13 cellular contexts compared by ENCODE assay signal in the genomic region with DNA sequence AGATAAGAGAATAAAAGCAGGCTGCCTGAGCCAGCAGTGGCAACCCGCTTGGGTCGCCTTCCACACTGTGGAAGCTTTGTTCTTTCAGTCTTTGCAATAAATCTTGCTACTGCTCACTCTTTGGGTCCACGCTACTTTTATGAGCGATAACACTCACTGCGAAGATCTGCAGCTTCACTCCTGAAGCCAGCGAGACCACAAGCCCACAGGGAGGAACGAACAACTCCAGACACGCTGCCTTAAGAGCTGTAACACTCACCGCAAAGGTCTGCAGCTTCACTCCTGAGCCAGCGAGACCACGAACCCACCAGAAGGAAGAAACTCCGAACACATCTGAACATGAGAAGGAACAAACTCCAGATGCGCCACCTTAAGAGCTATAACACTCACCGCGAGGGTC. TPM values are rescaled to one million over a fixed set of nuclear protein-coding genes. Genes with fewer than 3 reads are reported as not detected.
DNase-seq lines count a peak whose midpoint lies in the region; ATAC-seq, FAIRE-seq and TF ChIP-seq lines count a peak whose summit lies in the region.
"Not testable (repeated sequence)": the region's sequence is repeated elsewhere in the genome, so short reads cannot be mapped to it uniquely, and the experiment has no call there.
"Had no signal": no experiment of that assay in that cellular context is flagged by ENCODE, and none has a peak within 500 bp of the region (broad histone marks: within the 10 kb centered on the region; RNA-seq: fewer than 3 reads in every experiment).

No MANE protein-coding gene starts in this region.

- FAIRE-seq in K562 (lab: Jason Lieb, UNC): not testable (repeated sequence)

- H3K36me3 ChIP-seq in K562 (ENCODE audit: control insufficient read depth, insufficient read depth, low read length): not testable (repeated sequence)

- ATAC-seq in T-cell (replicated peaks in 1 of 4); activated CD8-positive, alpha-beta T cell treated with anti-CD3 and anti-CD28 coated beads, Interleukin-2, amount 10 ng/mL, durations not matched to agents 7 days and 5 days; K562; natural killer cell; stimulated activated naive CD8-positive, alpha-beta T cell treated with anti-CD3 and anti-CD28 coated beads, Interleukin-15, amount 100 ng/mL, for 72 hours: not testable (repeated sequence)

- not testable (repeated sequence) for H3K36me3 Mint-ChIP-seq in T-cell; activated CD8-positive, alpha-beta T cell treated with anti-CD3 and anti-CD28 coated beads, Interleukin-2, amount 10 ng/mL, durations not matched to agents 7 days and 5 days (ENCODE audit: low read depth); activated naive CD8-positive, alpha-beta T cell treated with anti-CD3 and anti-CD28 coated beads for 36 hours; natural killer cell

- not testable (repeated sequence) for H3K9me1 ChIP-seq in K562 (ENCODE audit: control insufficient read depth, insufficient read depth, low read length)

- not testable (repeated sequence) for H4K20me1 ChIP-seq in K562 (replicated peaks; ENCODE audit: control insufficient read depth, insufficient read depth, low read length)

- H3K4me3 Mint-ChIP-seq in T-cell (peak overlapping the region in 2 of 3 donors; percentile 5 to 50), natural killer cell (peak overlapping the region; percentile 49)
- H3K4me3 Mint-ChIP-seq in activated CD8-positive, alpha-beta T cell treated with anti-CD3 and anti-CD28 coated beads, Interleukin-2, amount 10 ng/mL, durations not matched to agents 7 days and 5 days: peak overlapping the region; percentile 18
- peak overlapping the region; percentile 36 for H3K4me3 Mint-ChIP-seq in activated naive CD8-positive, alpha-beta T cell treated with anti-CD3 and anti-CD28 coated beads for 36 hours
- peak overlapping the region; percentile 36 to 53 for H3K4me3 Mint-ChIP-seq in stimulated activated naive CD8-positive, alpha-beta T cell treated with anti-CD3 and anti-CD28 coated beads, Interleukin-15, amount 100 ng/mL, for 72 hours

- not testable (repeated sequence) for H3K4me1 ChIP-seq in K562 (replicated peaks in 1 of 2; ENCODE audit: control insufficient read depth in 2 of 2, insufficient read depth in 2 of 2, low read length in 2 of 2)

- H3K9ac ChIP-seq in K562 (ENCODE audit: insufficient read depth in 1 of 2, low read depth in 2 of 2, low read length in 2 of 2): not testable (repeated sequence)

- in situ Hi-C loops in K562 (cut with MboI): not testable (repeated sequence)

- H3K27ac ChIP-seq in HL-60 (replicated peaks): peak overlapping the region; percentile 45
- H3K27ac ChIP-seq in K562 (ENCODE audit: extremely low read depth, low read depth, low read length): not testable (repeated sequence)

- peak overlapping the region in 1 of 2 donors; percentile 50 for H3K27ac Mint-ChIP-seq in T-cell
- not testable (repeated sequence) for H3K27ac Mint-ChIP-seq in activated CD8-positive, alpha-beta T cell treated with anti-CD3 and anti-CD28 coated beads, Interleukin-2, amount 10 ng/mL, durations not matched to agents 7 days and 5 days; activated naive CD8-positive, alpha-beta T cell treated with anti-CD3 and anti-CD28 coated beads for 36 hours; natural killer cell
- peak overlapping the region in 1 of 2 donors; percentile 61 for H3K27ac Mint-ChIP-seq in stimulated activated naive CD8-positive, alpha-beta T cell treated with anti-CD3 and anti-CD28 coated beads, Interleukin-15, amount 100 ng/mL, for 72 hours

- CTCF ChIA-PET in T-cell (lab: Charles Lee); K562 (lab: Yijun Ruan, JAX; ENCODE audit: low intra/inter-chr PET ratio): not testable (repeated sequence)
- CTCF ChIA-PET in activated CD8-positive, alpha-beta T cell treated with anti-CD3 and anti-CD28 coated beads, Interleukin-2, amount 10 ng/mL, durations not matched to agents 7 days and 5 days (lab: Charles Lee): interaction anchor here (1.0 kb wide), 1 partner anchor 23 kb away, joined by 3 read pairs; no protein-coding TSS in a partner anchor

- not testable (repeated sequence) for H3K4me3 ChIP-seq in HL-60 (replicated peaks; ENCODE audit: insufficient read depth, low read length); K562

- intact Hi-C loops in K562 (cut with micrococcal nuclease); natural killer cell (cut with micrococcal nuclease): not testable (repeated sequence)

- POLR2A ChIA-PET in T-cell (lab: Charles Lee); activated CD8-positive, alpha-beta T cell treated with anti-CD3 and anti-CD28 coated beads, Interleukin-2, amount 10 ng/mL, durations not matched to agents 7 days and 5 days (lab: Charles Lee); K562 (lab: Yijun Ruan, JAX): not testable (repeated sequence)

- H3K79me2 ChIP-seq in K562 (ENCODE audit: control insufficient read depth, insufficient read depth, low read length): not testable (repeated sequence)

- BruUV-seq in K562 (replicated peaks; lab: Mats Ljungman, UMichigan): not testable (repeated sequence)

- 0 out of 2 replicates have a peak overlapping the region, but pooled peaks have one; percentile 7 for H2AFZ ChIP-seq in K562 (ENCODE audit: low read depth, low read length)

- not testable (repeated sequence) for H3K4me1 Mint-ChIP-seq in T-cell; activated CD8-positive, alpha-beta T cell treated with anti-CD3 and anti-CD28 coated beads, Interleukin-2, amount 10 ng/mL, durations not matched to agents 7 days and 5 days (ENCODE audit: low read depth); activated naive CD8-positive, alpha-beta T cell treated with anti-CD3 and anti-CD28 coated beads for 36 hours; natural killer cell; stimulated activated naive CD8-positive, alpha-beta T cell treated with anti-CD3 and anti-CD28 coated beads, Interleukin-15, amount 100 ng/mL, for 72 hours

- H3K9me3 Mint-ChIP-seq in T-cell; activated CD8-positive, alpha-beta T cell treated with anti-CD3 and anti-CD28 coated beads, Interleukin-2, amount 10 ng/mL, durations not matched to agents 7 days and 5 days (ENCODE audit: insufficient read depth); activated naive CD8-positive, alpha-beta T cell treated with anti-CD3 and anti-CD28 coated beads for 36 hours; natural killer cell; stimulated activated naive CD8-positive, alpha-beta T cell treated with anti-CD3 and anti-CD28 coated beads, Interleukin-15, amount 100 ng/mL, for 72 hours: not testable (repeated sequence)

- TF ChIP-seq POLR2A in K562 (conservative IDR thresholded peaks at IDR 0.05): not testable (repeated sequence)

- DNase-seq in HL-60 (ENCODE audit: low read depth in 1 of 2, low spot score in 1 of 2): peak in 1 of 2 experiments; percentile 68
- not testable (repeated sequence) for DNase-seq in T-cell; activated CD8-positive, alpha-beta T cell treated with anti-CD3 and anti-CD28 coated beads, Interleukin-2, amount 10 ng/mL, durations not matched to agents 7 days and 5 days; activated naive CD8-positive, alpha-beta T cell treated with anti-CD3 and anti-CD28 coated beads for 36 hours; K562 (ENCODE audit: extremely low read depth in 1 of 4, low spot score in 3 of 4); natural killer cell; stimulated activated naive CD8-positive, alpha-beta T cell treated with anti-CD3 and anti-CD28 coated beads, Interleukin-15, amount 100 ng/mL, for 72 hours

- H3K4me2 ChIP-seq in K562 (ENCODE audit: insufficient read depth, low read length): not testable (repeated sequence)

- TF ChIP-seq EP300 in K562 (IDR thresholded peaks at IDR 0.05; ENCODE audit: low read length): not testable (repeated sequence)

- not testable (repeated sequence) for TF ChIP-seq CTCF in HL-60 (IDR thresholded peaks at IDR 0.05; ENCODE audit: insufficient read depth, low read length); K562 (IDR thresholded peaks at IDR 0.05 in 2 of 3, conservative IDR thresholded peaks at IDR 0.05 in 1 of 3; ENCODE audit: insufficient read depth in 2 of 3, low read depth in 1 of 3, low read length in 3 of 3); natural killer cell (IDR thresholded peaks at IDR 0.05)

- not testable (repeated sequence) for H3K9me3 ChIP-seq in K562 (replicated peaks; ENCODE audit: control insufficient read depth, insufficient read depth, low read depth, low read length)

- not testable (repeated sequence) for H3K27me3 Mint-ChIP-seq in T-cell; activated CD8-positive, alpha-beta T cell treated with anti-CD3 and anti-CD28 coated beads, Interleukin-2, amount 10 ng/mL, durations not matched to agents 7 days and 5 days (ENCODE audit: low read depth); natural killer cell (ENCODE audit: low read depth in 2 of 2); stimulated activated naive CD8-positive, alpha-beta T cell treated with anti-CD3 and anti-CD28 coated beads, Interleukin-15, amount 100 ng/mL, for 72 hours
- H3K27me3 Mint-ChIP-seq in activated naive CD8-positive, alpha-beta T cell treated with anti-CD3 and anti-CD28 coated beads for 36 hours: peaks cover 15% of the 10 kb centered on the region

- 15% methylated on average over 15 of the region's 15 CpGs for WGBS in K562 (ENCODE audit: insufficient coverage, low coverage, missing lambda C conversion rate)

- not testable (repeated sequence) for TF ChIP-seq RAD21 in K562 (CRISPR knock-in tag; conservative IDR thresholded peaks at IDR 0.05 in 1 of 2, IDR thresholded peaks at IDR 0.05 in 1 of 2)

- H3K27me3 ChIP-seq in HL-60 (ENCODE audit: insufficient read depth, poor library complexity, severe bottlenecking); K562 (ENCODE audit: control insufficient read depth in 2 of 2, insufficient read depth in 2 of 2, low read length in 2 of 2): not testable (repeated sequence)

RNA-seq across cellular contexts. Expression of a gene that starts 7.5 kb away (rescaled TPM):
- total RNA-seq in T-cell (under 1 TPM in 1 of 5 donors, not detected in 4; 0.14 TPM), K562 (2014; rRNA removed) (not detected in 2 replicates), K562 (2014; rRNA removed; fragmentation: Illumina TruSeq; extraction: Trizol) (not detected in 2 replicates), K562 (2015; rRNA removed; fragmentation: Illumina TruSeq; extraction: Trizol) (not detected in 2 replicates), K562 (2021) (not detected in 2 replicates), natural killer cell (1 to 10 TPM; 1.4 to 1.9 (median 1.7) TPM)
- not detected for total RNA-seq in activated CD8-positive, alpha-beta T cell treated with anti-CD3 and anti-CD28 coated beads, Interleukin-2, amount 10 ng/mL, durations not matched to agents 7 days and 5 days
- not detected for total RNA-seq in activated naive CD8-positive, alpha-beta T cell treated with anti-CD3 and anti-CD28 coated beads for 36 hours
- not detected in 2 replicates for total RNA-seq in K562 (2011; cell fraction: chromatin; rRNA removed; ENCODE audit: low replicate concordance)
- not detected in 2 replicates for total RNA-seq in K562 (2011; cell fraction: nucleolus; rRNA removed)
- total RNA-seq in K562 (2011; cell fraction: nucleoplasm; rRNA removed): not detected in 2 replicates
- polyA plus RNA-seq in K562 (2011; rRNA removed) (not detected in 2 replicates), K562 (2014; fragmentation: Illumina TruSeq; extraction: Trizol) (not detected in 2 replicates), K562 (2014; fragmentation: Nextera tagmentation; extraction: Ambion mirVana) (not detected), K562 (2014; rRNA removed) (not detected in 2 replicates)
- polyA plus RNA-seq in K562 (2011; cell fraction: cytosol; rRNA removed): not detected in 2 replicates
- not detected in 2 replicates for polyA plus RNA-seq in K562 (2011; cell fraction: nucleus; rRNA removed)
- polyA plus RNA-seq in K562 (2012): not detected in 2 replicates
- polyA minus RNA-seq in K562 (2011; rRNA and poly(A)+ RNA removed): not detected in 2 replicates
- polyA minus RNA-seq in K562 (2011; cell fraction: cytosol; rRNA and poly(A)+ RNA removed): not detected in 2 replicates
- not detected in 2 replicates for polyA minus RNA-seq in K562 (2011; cell fraction: nucleus; rRNA and poly(A)+ RNA removed)
- total RNA-seq: Calu3; CD4-positive, alpha-beta memory T cell; Daoy; G401; GM23338 had no signal
- polyA plus RNA-seq: A549; CD4-positive, alpha-beta memory T cell; GM23338 had no signal
